ENCODE assay signal across 8 cellular contexts in genomic region chr1:174998569-174999215, GRCh38. TPM values are rescaled to one million over a fixed set of nuclear protein-coding genes. Genes with fewer than 3 reads are reported as not detected.
A peak's percentile ranks its signal among the peaks of the same experiment; 100 is the strongest.
DNase-seq lines count a peak whose midpoint lies in the region; FAIRE-seq and TF ChIP-seq lines count a peak whose summit lies in the region.

No MANE protein-coding gene starts in this region.

- peaks cover 15% of the 10 kb centered on the region for H3K79me1 ChIP-seq in trophoblast cell (ENCODE audit: low read length)

- H3K9me3 ChIP-seq in HUES48 (ENCODE audit: control insufficient read depth, insufficient read depth, low read length) (no peaks in the 10 kb centered on the region), trophoblast cell (ENCODE audit: insufficient read depth, low read depth, low read length) (no peaks in the 10 kb centered on the region)

- peak overlapping the region; percentile 86 for H4K91ac ChIP-seq in trophoblast cell (ENCODE audit: low read depth, low read length)

- H3K23ac ChIP-seq in trophoblast cell (ENCODE audit: low read length) = no peak overlapping the region

- peak overlapping the region; percentile 93 for H3K14ac ChIP-seq in trophoblast cell (ENCODE audit: low read length)

- peak overlapping the region; percentile 43 for H2BK12ac ChIP-seq in trophoblast cell (ENCODE audit: low read length)

- peak overlapping the region; percentile 90 for H2AK5ac ChIP-seq in trophoblast cell (ENCODE audit: low read length)

- H3K27ac ChIP-seq in ACC112 (ENCODE audit: low read depth, low read length) (peak overlapping the region; percentile 98), HUES48 (ENCODE audit: low read depth, low read length) (peak overlapping the region; percentile 99), trophoblast cell (ENCODE audit: low read depth, low read length) (peak overlapping the region; percentile 90)

- peak overlapping the region; percentile 99 for H4K12ac ChIP-seq in trophoblast cell (ENCODE audit: low read depth, low read length)

- TF ChIP-seq CTCF in GM12874 (IDR thresholded peaks at IDR 0.05; ENCODE audit: insufficient read depth, low read depth, low read length) = peak; percentile 62

- H3K36me3 ChIP-seq in ACC112 (ENCODE audit: insufficient read depth, low read length) = no peaks in the 10 kb centered on the region
- H3K36me3 ChIP-seq in HUES48 (ENCODE audit: control insufficient read depth, insufficient read depth, low read length) = peaks cover 5% of the 10 kb centered on the region
- no peaks in the 10 kb centered on the region for H3K36me3 ChIP-seq in trophoblast cell (ENCODE audit: control insufficient read depth in 1 of 2, insufficient read depth in 2 of 2, low read length in 2 of 2)

- H3K18ac ChIP-seq in trophoblast cell (ENCODE audit: low read length) = peak overlapping the region; percentile 66

- WGBS in trophoblast cell (ENCODE audit: extremely low coverage, insufficient coverage, insufficient read length) = no CpG with 5 or more reads among the region's 19 CpGs

- peak overlapping the region; percentile 93 for H2BK5ac ChIP-seq in trophoblast cell (ENCODE audit: low read depth, low read length, poor library complexity)

- peak overlapping the region; percentile 93 for H2BK120ac ChIP-seq in trophoblast cell (ENCODE audit: insufficient read depth, low read length, poor library complexity)

- H4K8ac ChIP-seq in trophoblast cell (ENCODE audit: low read depth, low read length) = peak overlapping the region; percentile 87

- H3K4ac ChIP-seq in trophoblast cell (ENCODE audit: low read depth, low read length) = peak overlapping the region; percentile 61

- peak overlapping the region; percentile 76 for H2AFZ ChIP-seq in ACC112 (ENCODE audit: low read length, unreplicated experiment)
- H2AFZ ChIP-seq in trophoblast cell (ENCODE audit: insufficient read depth, low read length, poor library complexity) = peak overlapping the region; percentile 47

- H3K4me2 ChIP-seq in trophoblast cell (ENCODE audit: low read length) = peak overlapping the region; percentile 78

- H3K4me1 ChIP-seq in ACC112 (ENCODE audit: control insufficient read depth, insufficient read depth, low read length, unreplicated experiment) = peaks cover 54% of the 10 kb centered on the region
- H3K4me1 ChIP-seq in HUES48 (ENCODE audit: control insufficient read depth, insufficient read depth, low read length) = peaks cover 14% of the 10 kb centered on the region
- H3K4me1 ChIP-seq in trophoblast cell (ENCODE audit: control insufficient read depth in 1 of 2, insufficient read depth in 2 of 2, low read length in 2 of 2) = no peaks in the 10 kb centered on the region

- peaks cover 36% of the 10 kb centered on the region for H3K79me2 ChIP-seq in ACC112 (ENCODE audit: control insufficient read depth, insufficient read depth, low read length, unreplicated experiment)
- H3K79me2 ChIP-seq in trophoblast cell (ENCODE audit: control insufficient read depth, insufficient read depth, low read length, poor library complexity) = peaks cover 19% of the 10 kb centered on the region

- H3K4me3 ChIP-seq in ACC112 (ENCODE audit: low read depth, low read length) (peak overlapping the region; percentile 88), HUES48 (ENCODE audit: low read depth, low read length) (peak overlapping the region; percentile 97), trophoblast cell (ENCODE audit: low read depth, low read length) (peak overlapping the region; percentile 55)

- H3K9ac ChIP-seq in HUES48 (ENCODE audit: low read depth, low read length) = peak overlapping the region; percentile 99
- peak overlapping the region; percentile 92 for H3K9ac ChIP-seq in trophoblast cell (ENCODE audit: low read length)

- no peaks in the 10 kb centered on the region for H3K27me3 ChIP-seq in ACC112 (ENCODE audit: insufficient read depth, low read length)
- H3K27me3 ChIP-seq in HUES48 (ENCODE audit: control insufficient read depth, insufficient read depth, low read length) = no peaks in the 10 kb centered on the region
- no peaks in the 10 kb centered on the region for H3K27me3 ChIP-seq in trophoblast cell (ENCODE audit: insufficient read depth, low read length)

- DNase-seq in NCI-H82 treated with DMSO at 0.1 percent for 48 hours (lab: John Stamatoyannopoulos, UW; ENCODE audit: unreplicated experiment) = peak; percentile 82
- DNase-seq in activated effector memory CD4-positive, alpha-beta T cell treated with anti-CD3 and anti-CD28 coated beads, Interleukin-2, amount 50 U/mL, for 16 hours = peak; percentile 74
- peak; percentile 73 for DNase-seq in globus pallidus (ENCODE audit: low spot score)
- DNase-seq in trophoblast cell = peak; percentile 53 to 82
- no peak for DNase-seq in GM19239 (ENCODE audit: insufficient read length, low spot score)

- no peak for FAIRE-seq in GM19239 (lab: Jason Lieb, UNC)

RNA-seq across cellular contexts. Expression of gene CACYBP, which starts 1.1 kb away (rescaled TPM):
- 77.9 and 79.7 TPM in 2 replicates for polyA plus RNA-seq in trophoblast cell (2013)

RNA-seq across cellular contexts. Expression of gene MRPS14, which starts 24.5 kb away (rescaled TPM):
- polyA plus RNA-seq in trophoblast cell (2013) = 43.3 and 44.2 TPM in 2 replicates
